32 cellular contexts compared by ENCODE assay signal in genomic region chr7:67692425-67692824, GRCh38.
DNase-seq lines count a peak whose midpoint lies in the region; ATAC-seq and TF ChIP-seq lines count a peak whose summit lies in the region.
"Had no signal": no experiment of that assay in that cellular context is flagged by ENCODE, and none has a peak within 500 bp of the region (broad histone marks: within the 10 kb centered on the region; RNA-seq: fewer than 3 reads in every experiment).

No MANE protein-coding gene starts in this region.

- TF ChIP-seq CTCF in body of pancreas (IDR thresholded peaks at IDR 0.05) = no peak
- no peak for TF ChIP-seq CTCF in GM13976 (IDR thresholded peaks at IDR 0.05; ENCODE audit: borderline replicate concordance, control extremely low read depth, extremely low read depth, insufficient read depth, missing control alignments)

- H3K9me3 ChIP-seq in body of pancreas = no peaks in the 10 kb centered on the region
- H3K9me3 ChIP-seq: BE2C, Caco-2, neutrophil had no signal

- H3K27ac Mint-ChIP-seq in activated naive CD4-positive, alpha-beta T cell treated with anti-CD3 and anti-CD28 coated beads, Interleukin-2, amount 50 U/mL, for 72 hours = no peak overlapping the region
- H3K27ac Mint-ChIP-seq: T-helper 2 cell treated with Interferon-gamma antibody and Interleukin-4, amounts not matched to agents 5 μg/mL and 100 μg/mL, for 36 hours; type B pancreatic cell; WTC11 had no signal

- no peaks in the 10 kb centered on the region for H3K36me3 ChIP-seq in body of pancreas (replicated peaks in 1 of 2; ENCODE audit: insufficient read depth in 1 of 2, low read depth in 2 of 2)
- H3K36me3 ChIP-seq: BE2C, neutrophil, spleen had no signal

- peaks cover 16% of the 10 kb centered on the region in 2 donors for H3K36me3 Mint-ChIP-seq in activated naive CD4-positive, alpha-beta T cell treated with anti-CD3 and anti-CD28 coated beads, Interleukin-2, amount 50 U/mL, for 72 hours
- H3K36me3 Mint-ChIP-seq: type B pancreatic cell, WTC11 had no signal

- H3K4me3 ChIP-seq in body of pancreas = no peak overlapping the region
- H3K4me3 ChIP-seq: dorsolateral prefrontal cortex, GM23248, K562, lung, spleen had no signal

- peak; percentile 44 for DNase-seq in DMS 273 (lab: John Stamatoyannopoulos, UW; ENCODE audit: unreplicated experiment)
- no peak for DNase-seq in DMS 273 treated with DMSO at 0.1 percent for 48 hours (lab: John Stamatoyannopoulos, UW)
- peak; percentile 54 for DNase-seq in NCI-H345 treated with DMSO at 0.1 percent for 48 hours (lab: John Stamatoyannopoulos, UW; ENCODE audit: unreplicated experiment)
- DNase-seq in body of pancreas = peak; percentile 18 to 66 (median 60)
- peak; percentile 36 for DNase-seq in stromal cell of bone marrow (ENCODE audit: low read depth)
- DNase-seq in activated naive CD4-positive, alpha-beta T cell treated with anti-CD3 and anti-CD28 coated beads, Interleukin-2, amount 50 U/mL, for 72 hours (ENCODE audit: low spot score in 2 of 2) = no peak
- DNase-seq in dedifferentiated amniotic fluid mesenchymal stem cell (ENCODE audit: extremely low spot score) = no peak
- no peak for DNase-seq in GM13976 (ENCODE audit: low spot score)
- DNase-seq: activated CD4-positive, alpha-beta T cell treated with anti-CD3 and anti-CD28 coated beads, Interleukin-2, amount 50 U/mL, for 48 hours; activated effector memory CD4-positive, alpha-beta T cell treated with anti-CD3 and anti-CD28 coated beads, Interleukin-2, amount 50 U/mL, for 16 hours; BE2C; Caco-2; central memory CD4-positive, alpha-beta T cell; dorsolateral prefrontal cortex; foreskin melanocyte; GM23248; hippocampal formation; islet precursor cell; MV-4-11; NCI-H2029 treated with DMSO at 0.1 percent for 48 hours; NK-92 treated with Interleukin-12 subunit alpha and Interleukin-12 subunit beta, amount 100 ng/mL, for 24 hours; spleen had no signal

- peak; percentile 64 for ATAC-seq in body of pancreas
- no peak for ATAC-seq in activated naive CD4-positive, alpha-beta T cell treated with anti-CD3 and anti-CD28 coated beads, Interleukin-2, amount 50 U/mL, for 72 hours
- ATAC-seq: K562, SK-N-SH treated with all-trans-retinoic acid at 6 μM for 48 hours, WTC11 had no signal

- H3K4me1 ChIP-seq in body of pancreas = peaks cover 4% of the 10 kb centered on the region
- H3K4me1 ChIP-seq: BE2C, Caco-2, spleen had no signal

- WGBS in body of pancreas, 2 donors = 12 to 14% methylated on average over 4 of the region's 4 CpGs

- peak overlapping the region in 1 of 4 donors; percentile 36 for H3K27ac ChIP-seq in body of pancreas
- H3K27ac ChIP-seq: 22Rv1, dorsolateral prefrontal cortex, epithelial cell of prostate, GM23248, neutrophil, RWPE1, spleen had no signal

- no peaks in the 10 kb centered on the region for H3K27me3 ChIP-seq in body of pancreas
- H3K27me3 ChIP-seq: neutrophil, spleen had no signal

- in situ Hi-C loops in GM13976 (cut with MboI; ENCODE audit: low sequenced_read_pairs, unreplicated experiment) = no loop called here

- no peak for TF ChIP-seq POLR2A in body of pancreas (IDR thresholded peaks at IDR 0.05)

- peaks cover 24 to 30% of the 10 kb centered on the region in 2 donors for H3K9me3 Mint-ChIP-seq in activated naive CD4-positive, alpha-beta T cell treated with anti-CD3 and anti-CD28 coated beads, Interleukin-2, amount 50 U/mL, for 72 hours
- H3K9me3 Mint-ChIP-seq: WTC11 had no signal

- intact Hi-C loops in body of pancreas (cut with DNase I) = no loop called here

Comparison
In these comparisons a context has a peak if more than half of its experiments do, and no peak if none do; other contexts are left out.
1. DNase-seq: peak in DMS 273 (single experiment), NCI-H345 treated with DMSO at 0.1 percent for 48 hours (single experiment), body of pancreas (4 of 4) and stromal cell of bone marrow (single experiment); none in DMS 273 treated with DMSO at 0.1 percent for 48 hours (single experiment), activated naive CD4-positive, alpha-beta T cell treated with anti-CD3 and anti-CD28 coated beads, Interleukin-2, amount 50 U/mL, for 72 hours (0 of 2), dedifferentiated amniotic fluid mesenchymal stem cell (single experiment) and GM13976 (single experiment).